2 cellular contexts compared by ENCODE assay signal in the genomic region with DNA sequence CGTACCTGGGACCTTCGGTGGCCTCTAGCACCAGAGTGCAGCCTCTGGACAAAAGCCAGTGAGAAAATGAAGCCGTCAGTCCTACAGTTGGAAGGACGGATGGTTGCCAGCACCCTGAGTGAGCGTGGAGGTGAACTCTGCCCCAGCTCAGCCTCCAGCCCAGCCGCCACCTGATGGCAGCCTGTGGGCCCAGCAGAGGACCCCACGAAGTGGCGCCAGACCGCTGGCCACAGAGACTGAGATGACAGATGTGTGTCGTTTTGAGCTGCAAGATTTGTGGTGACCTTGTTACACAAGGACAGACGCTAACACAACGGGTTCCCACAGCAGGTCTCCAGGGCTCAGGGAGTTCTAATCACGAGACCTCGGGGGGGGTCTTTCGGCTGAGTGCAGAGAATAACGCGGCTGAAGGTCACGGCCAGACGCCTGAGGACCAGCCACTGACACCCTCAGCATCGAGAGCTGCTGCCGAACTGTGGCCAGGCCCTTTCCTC.
TF ChIP-seq lines count a peak whose summit lies in the region.

No MANE protein-coding gene starts in this region.

TF ChIP-seq in SK-N-SH, 30 proteins besides CTCF, POLR2A, EP300 and RAD21:
- TF ChIP-seq FOSL2 (IDR thresholded peaks at IDR 0.05; ENCODE audit: borderline replicate concordance, low read depth) (no peak), EZH2phosphoT487 (IDR thresholded peaks at IDR 0.05; ENCODE audit: borderline replicate concordance, low read depth) (no peak), GATA2 (CRISPR knock-in tag; IDR thresholded peaks at IDR 0.05) (no peak), ZBTB33 (IDR thresholded peaks at IDR 0.05; ENCODE audit: borderline replicate concordance, low read depth) (no peak), PBX3 (IDR thresholded peaks at IDR 0.05) (no peak), MEF2A (IDR thresholded peaks at IDR 0.05; ENCODE audit: borderline replicate concordance, low read depth) (no peak), USF1 (IDR thresholded peaks at IDR 0.05; ENCODE audit: borderline replicate concordance, low read depth) (no peak), GABPA (IDR thresholded peaks at IDR 0.05; ENCODE audit: low read depth) (no peak), RCOR1 (IDR thresholded peaks at IDR 0.05; ENCODE audit: low read length) (no peak), YY1 (IDR thresholded peaks at IDR 0.05; ENCODE audit: low read depth) (no peak), REST (IDR thresholded peaks at IDR 0.05; ENCODE audit: low read depth, low read length) (no peak)
- TF ChIP-seq, protein P1, sequence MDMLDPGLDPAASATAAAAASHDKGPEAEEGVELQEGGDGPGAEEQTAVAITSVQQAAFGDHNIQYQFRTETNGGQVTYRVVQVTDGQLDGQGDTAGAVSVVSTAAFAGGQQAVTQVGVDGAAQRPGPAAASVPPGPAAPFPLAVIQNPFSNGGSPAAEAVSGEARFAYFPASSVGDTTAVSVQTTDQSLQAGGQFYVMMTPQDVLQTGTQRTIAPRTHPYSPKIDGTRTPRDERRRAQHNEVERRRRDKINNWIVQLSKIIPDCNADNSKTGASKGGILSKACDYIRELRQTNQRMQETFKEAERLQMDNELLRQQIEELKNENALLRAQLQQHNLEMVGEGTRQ (IDR thresholded peaks at IDR 0.05; ENCODE audit: borderline replicate concordance, low read depth, low read length) = no peak

TF ChIP-seq in SK-N-SH treated with all-trans-retinoic acid at 6 μM for 48 hours, 23 proteins besides CTCF, POLR2A, EP300 and RAD21:
- TF ChIP-seq ESRRG (CRISPR knock-in tag; IDR thresholded peaks at IDR 0.05) (no peak), ZNF70 (CRISPR knock-in tag; IDR thresholded peaks at IDR 0.05) (no peak), PATZ1 (CRISPR knock-in tag; IDR thresholded peaks at IDR 0.05; ENCODE audit: borderline replicate concordance) (no peak), ZFP30 (CRISPR knock-in tag; IDR thresholded peaks at IDR 0.05) (no peak), PPARA (CRISPR knock-in tag; IDR thresholded peaks at IDR 0.05; ENCODE audit: borderline replicate concordance) (no peak), SNAI2 (CRISPR knock-in tag; IDR thresholded peaks at IDR 0.05) (no peak), CREB5 (CRISPR knock-in tag; IDR thresholded peaks at IDR 0.05; ENCODE audit: low read depth) (no peak), ZC3H10 (CRISPR knock-in tag; IDR thresholded peaks at IDR 0.05) (no peak), ZNF8 (CRISPR knock-in tag; IDR thresholded peaks at IDR 0.05) (no peak), BACH2 (CRISPR knock-in tag; IDR thresholded peaks at IDR 0.05; ENCODE audit: borderline replicate concordance) (no peak), TOX (CRISPR knock-in tag; IDR thresholded peaks at IDR 0.05; ENCODE audit: borderline replicate concordance) (no peak), ZNF565 (CRISPR knock-in tag; conservative IDR thresholded peaks at IDR 0.05; ENCODE audit: low read depth) (no peak), CSDC2 (CRISPR knock-in tag; IDR thresholded peaks at IDR 0.05) (no peak), RARB (CRISPR knock-in tag; IDR thresholded peaks at IDR 0.05) (no peak), OSR1 (CRISPR knock-in tag; IDR thresholded peaks at IDR 0.05) (no peak), POU6F1 (CRISPR knock-in tag; IDR thresholded peaks at IDR 0.05; ENCODE audit: borderline replicate concordance, low read depth) (no peak), ZFP3 (CRISPR knock-in tag; IDR thresholded peaks at IDR 0.05) (no peak), TSHZ2 (CRISPR knock-in tag; IDR thresholded peaks at IDR 0.05) (no peak), ARNTL (CRISPR knock-in tag; IDR thresholded peaks at IDR 0.05; ENCODE audit: borderline replicate concordance, low read depth) (no peak)
